Comparison of ENCODE assay signal across 10 cellular contexts in the genomic region with DNA sequence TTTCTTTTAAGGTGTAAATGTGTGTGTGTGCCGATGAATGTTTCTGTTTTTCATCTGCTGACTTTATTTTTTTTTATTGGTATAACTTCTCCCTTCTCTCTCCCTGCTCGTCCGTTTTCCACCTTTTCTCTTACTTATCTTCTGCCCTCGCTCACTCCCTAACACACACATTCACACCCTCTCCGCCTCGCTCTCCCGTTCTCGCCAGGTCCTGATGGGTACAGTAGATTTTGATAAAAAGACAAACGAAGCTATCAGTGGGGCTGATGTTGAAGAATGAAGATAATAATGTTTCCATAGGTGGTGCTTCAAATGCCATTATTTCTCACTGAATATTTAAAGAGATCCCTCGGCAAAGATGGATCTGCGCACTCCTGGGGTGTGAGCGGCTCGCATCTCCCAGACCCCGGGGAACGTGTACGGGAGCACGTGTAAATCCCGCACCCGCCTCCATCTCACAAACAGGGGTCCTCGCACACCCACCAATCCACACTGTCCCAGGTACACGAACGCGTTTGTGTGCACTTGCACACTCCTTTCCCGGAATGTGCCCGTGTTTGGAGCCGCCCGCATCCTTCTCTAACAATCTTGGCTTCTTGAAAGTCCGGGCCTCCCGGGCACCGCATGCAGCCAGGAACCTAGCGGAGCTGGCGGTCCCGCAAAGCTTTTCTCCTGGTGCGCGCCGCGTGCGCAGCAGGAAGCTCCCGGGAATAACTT. TPM values are rescaled to one million over a fixed set of nuclear protein-coding genes. Genes with fewer than 3 reads are reported as not detected.
DNase-seq lines count a peak whose midpoint lies in the region; ATAC-seq and TF ChIP-seq lines count a peak whose summit lies in the region.
"Had no signal": no experiment of that assay in that cellular context is flagged by ENCODE, and none has a peak within 500 bp of the region (broad histone marks: within the 10 kb centered on the region; RNA-seq: fewer than 3 reads in every experiment).

No MANE protein-coding gene starts in this region.

- CTCF ChIA-PET in A673 (lab: Charles Lee): no interaction called here

- DNase-seq in A673 (ENCODE audit: low spot score) (no peak), HFF-Myc (ENCODE audit: extremely low read depth, low read depth) (no peak), upper lobe of right lung (no peak), NCI-H226 (no peak), NCI-H187 (lab: John Stamatoyannopoulos, UW) (no peak), NCI-H526 (lab: John Stamatoyannopoulos, UW) (no peak)
- DNase-seq: foreskin melanocyte, tibial artery had no signal

- intact Hi-C loops in A673 (cut with micrococcal nuclease; ENCODE audit: unreplicated experiment) (loop anchor here (5.0 to 10.0 kb wide), 2 partner anchors 279 to 481 kb away; no protein-coding TSS in a partner anchor), upper lobe of right lung (cut with DNase I) (no loop called here)

- WGBS in ectodermal cell, 2 experiments: 0% methylated on average over 35 to 38 of the region's 39 CpGs

- ATAC-seq in upper lobe of right lung: no peak

- no peaks in the 10 kb centered on the region for H3K36me3 ChIP-seq in A673 (ENCODE audit: insufficient read depth, low read length, poor library complexity, severe bottlenecking)
- H3K36me3 ChIP-seq in ectodermal cell (ENCODE audit: control insufficient read depth, insufficient read depth, low read length): no peaks in the 10 kb centered on the region
- H3K36me3 ChIP-seq in mucosa of stomach (ENCODE audit: control insufficient read depth, insufficient read depth, low read length): no peaks in the 10 kb centered on the region
- H3K36me3 ChIP-seq in upper lobe of right lung: no peaks in the 10 kb centered on the region
- H3K36me3 ChIP-seq: tibial artery had no signal

- H3K27me3 ChIP-seq in A673 (replicated peaks; ENCODE audit: insufficient read depth, low read depth, low read length, poor library complexity): peaks cover 46% of the 10 kb centered on the region
- peaks cover 39% of the 10 kb centered on the region for H3K27me3 ChIP-seq in ectodermal cell (ENCODE audit: control insufficient read depth, insufficient read depth, low read length, poor library complexity, severe bottlenecking)
- peaks cover 71% of the 10 kb centered on the region for H3K27me3 ChIP-seq in mucosa of stomach (ENCODE audit: control insufficient read depth, insufficient read depth, low read length)
- peaks cover 93% of the 10 kb centered on the region for H3K27me3 ChIP-seq in upper lobe of right lung

- TF ChIP-seq CTCF in A673 (conservative IDR thresholded peaks at IDR 0.05; ENCODE audit: low read depth, low read length) (no peak), HFF-Myc (IDR thresholded peaks at IDR 0.05; ENCODE audit: low read depth, low read length, missing control alignments) (no peak), upper lobe of right lung (IDR thresholded peaks at IDR 0.05) (no peak)

- H3K4me3 ChIP-seq in A673 (ENCODE audit: low read depth, low read length, poor library complexity, severe bottlenecking): peak overlapping the region; percentile 70
- peak overlapping the region; percentile 85 for H3K4me3 ChIP-seq in HFF-Myc (replicated peaks; ENCODE audit: low read depth, low read length)
- H3K4me3 ChIP-seq in ectodermal cell (ENCODE audit: insufficient read depth, low read depth, low read length): peak overlapping the region; percentile 87
- no peak overlapping the region for H3K4me3 ChIP-seq in mucosa of stomach (ENCODE audit: low read length)
- no peak overlapping the region for H3K4me3 ChIP-seq in upper lobe of right lung

- no peaks in the 10 kb centered on the region for H3K9me3 ChIP-seq in A673 (ENCODE audit: low read depth, low read length, poor library complexity, severe bottlenecking)
- H3K9me3 ChIP-seq in ectodermal cell (ENCODE audit: control insufficient read depth, low read length): no peaks in the 10 kb centered on the region
- H3K9me3 ChIP-seq in mucosa of stomach (ENCODE audit: control insufficient read depth, low read length): no peaks in the 10 kb centered on the region
- H3K9me3 ChIP-seq in upper lobe of right lung: no peaks in the 10 kb centered on the region
- H3K9me3 ChIP-seq: tibial artery had no signal

- TSS peak; percentile 46 for BruUV-seq in A673 (replicated peaks; lab: Mats Ljungman, UMichigan)

- peaks cover 22% of the 10 kb centered on the region for H3K4me1 ChIP-seq in A673 (ENCODE audit: insufficient read depth, low read length, poor library complexity, severe bottlenecking)
- H3K4me1 ChIP-seq in ectodermal cell (ENCODE audit: control insufficient read depth, insufficient read depth, low read length): peaks cover 16% of the 10 kb centered on the region
- peaks cover 6% of the 10 kb centered on the region for H3K4me1 ChIP-seq in mucosa of stomach (ENCODE audit: control insufficient read depth, insufficient read depth, low read length)
- peaks cover 17% of the 10 kb centered on the region for H3K4me1 ChIP-seq in upper lobe of right lung

- H3K9ac ChIP-seq in mucosa of stomach (ENCODE audit: low read length): peak overlapping the region; percentile 34

- H3K27ac ChIP-seq in A673 (ENCODE audit: low read depth, low read length, poor library complexity, severe bottlenecking) (no peak overlapping the region), ectodermal cell (ENCODE audit: insufficient read depth, low read depth, low read length, poor library complexity, severe bottlenecking) (peak overlapping the region; percentile 94), upper lobe of right lung (no peak overlapping the region)
- H3K27ac ChIP-seq: tibial artery had no signal

- POLR2A ChIA-PET in A673 (lab: Charles Lee; ENCODE audit: low non-redundant PET): no interaction called here

RNA-seq across cellular contexts. Expression of a gene that starts 2.4 kb away (rescaled TPM):
- total RNA-seq in A673 (2021) (24.8 and 28.1 TPM in 2 replicates), upper lobe of right lung (not detected)
- polyA plus RNA-seq in ectodermal cell (2013, experiment 1 of 4): 89.0 TPM
- polyA plus RNA-seq in ectodermal cell (2013, experiment 2 of 4): 98.4 TPM
- polyA plus RNA-seq in ectodermal cell (2013, experiment 3 of 4): 75.6 TPM
- polyA plus RNA-seq in ectodermal cell (2013, experiment 4 of 4): 79.9 TPM

Comparison
In these comparisons a context has a peak if more than half of its experiments do, and no peak if none do; other contexts are left out.
1. H3K4me3 ChIP-seq: peak in A673 (single experiment), HFF-Myc (single experiment) and ectodermal cell (single experiment); none in mucosa of stomach (single experiment) and upper lobe of right lung (single experiment).
2. RNA of a gene that starts 2.4 kb away (total RNA-seq): 24.8 to 28.1 TPM in A673; not detected in upper lobe of right lung (single experiment); every median in the first group is over 10 times any median in the second.